In genomic region chr6:41274291-41274690, GRCh38 we compare ENCODE assay signal across 17 cellular contexts. TPM values are rescaled to one million over a fixed set of nuclear protein-coding genes. Genes with fewer than 3 reads are reported as not detected.
A peak's percentile ranks its signal among the peaks of the same experiment; 100 is the strongest.
DNase-seq lines count a peak whose midpoint lies in the region; ATAC-seq and TF ChIP-seq lines count a peak whose summit lies in the region.
"Had no signal": no experiment of that assay in that cellular context is flagged by ENCODE, and none has a peak within 500 bp of the region (broad histone marks: within the 10 kb centered on the region; RNA-seq: fewer than 3 reads in every experiment).

No MANE protein-coding gene starts in this region.

- H3F3A ChIP-seq in SK-N-SH (replicated peaks; ENCODE audit: insufficient read depth) = no peaks in the 10 kb centered on the region

- H3K27ac Mint-ChIP-seq in dendritic cell treated with granulocyte-macrophage colony-stimulating factor and Interleukin-4, amounts not matched to agents 40 ng/mL and 50 ng/mL, for 4 days = peak overlapping the region; percentile 35
- H3K27ac Mint-ChIP-seq: CD4-positive, alpha-beta T cell; GM23338 had no signal

- no peak overlapping the region for H3K4me3 ChIP-seq in mucosa of descending colon
- no peak overlapping the region for H3K4me3 ChIP-seq in heart right ventricle
- H3K4me3 ChIP-seq in SK-N-SH (ENCODE audit: low read depth in 2 of 2, low read length in 1 of 2) = no peak overlapping the region
- H3K4me3 ChIP-seq: BLaER1, GM12878, GM23338 had no signal

- intact Hi-C loops in dendritic cell treated with granulocyte-macrophage colony-stimulating factor and Interleukin-4, amounts not matched to agents 40 ng/mL and 50 ng/mL, for 4 days (cut with micrococcal nuclease) = no loop called here
- intact Hi-C loops in mucosa of descending colon (cut with DNase I, micrococcal nuclease) = no loop called here
- intact Hi-C loops in heart right ventricle (cut with DNase I) = no loop called here

- no peaks in the 10 kb centered on the region for H3K4me1 ChIP-seq in mucosa of descending colon (ENCODE audit: low read depth)
- H3K4me1 ChIP-seq in heart right ventricle = peaks cover 0 to 68% (median 0%) of the 10 kb centered on the region in 9 donors
- no peaks in the 10 kb centered on the region; a peak in 1 of 4 replicates for H3K4me1 ChIP-seq in SK-N-SH (ENCODE audit: control insufficient read depth in 1 of 2, insufficient read depth in 2 of 2, low read depth in 1 of 2, low read length in 1 of 2)

- H3K9me3 ChIP-seq in mucosa of descending colon (no peaks in the 10 kb centered on the region), heart right ventricle (no peaks in the 10 kb centered on the region), SK-N-SH (no peaks in the 10 kb centered on the region)
- H3K9me3 ChIP-seq: BLaER1 had no signal

- no peak for TF ChIP-seq CTCF in GM10266 (IDR thresholded peaks at IDR 0.05; ENCODE audit: control insufficient read depth, insufficient read depth, low read depth, missing control alignments)
- no peak for TF ChIP-seq CTCF in mucosa of descending colon (IDR thresholded peaks at IDR 0.05)
- TF ChIP-seq CTCF in heart right ventricle (IDR thresholded peaks at IDR 0.05) = no peak
- no peak for TF ChIP-seq CTCF in SK-N-SH (IDR thresholded peaks at IDR 0.05)

- POLR2A ChIA-PET in SK-N-SH (lab: Yijun Ruan, JAX) = interaction anchor here (0.5 kb wide), 1 partner anchor 14 kb away, joined by 3 read pairs; no protein-coding TSS in a partner anchor

- no peaks in the 10 kb centered on the region for H3K79me2 ChIP-seq in SK-N-SH (ENCODE audit: insufficient read depth)

- ATAC-seq in mucosa of descending colon = peak; percentile 27
- ATAC-seq in heart right ventricle = no peak
- ATAC-seq in GM21367 (IDR thresholded peaks at IDR 0.05; ENCODE audit: unreplicated experiment) = no peak
- ATAC-seq: GM12878 had no signal

- TF ChIP-seq EP300 in SK-N-SH (IDR thresholded peaks at IDR 0.05; ENCODE audit: borderline replicate concordance in 1 of 2, low read depth in 1 of 2, low read length in 1 of 2) = no peak

- 92 to 94% methylated on average over 3 of the region's 3 CpGs for WGBS in heart right ventricle, 2 donors
- WGBS in SK-N-SH (ENCODE audit: low lambda C conversion rate) = 51% methylated on average over 3 of the region's 3 CpGs

- no peaks in the 10 kb centered on the region for H3K9me3 Mint-ChIP-seq in dendritic cell treated with granulocyte-macrophage colony-stimulating factor and Interleukin-4, amounts not matched to agents 40 ng/mL and 50 ng/mL, for 4 days
- H3K9me3 Mint-ChIP-seq: CD4-positive, alpha-beta T cell had no signal

- CTCF ChIA-PET in SK-N-SH (lab: Yijun Ruan, JAX) = interaction anchor here (0.6 to 1.7 kb wide), 3 partner anchors 33 to 1381 kb away, joined by 3 to 4 read pairs (median 3); no protein-coding TSS in a partner anchor

- H3K9me2 ChIP-seq in SK-N-SH = no peaks in the 10 kb centered on the region

- H3K4me1 Mint-ChIP-seq in dendritic cell treated with granulocyte-macrophage colony-stimulating factor and Interleukin-4, amounts not matched to agents 40 ng/mL and 50 ng/mL, for 4 days (ENCODE audit: low read depth) = peaks cover 83% of the 10 kb centered on the region

- H3K36me3 ChIP-seq in mucosa of descending colon (ENCODE audit: low read depth) = no peaks in the 10 kb centered on the region
- H3K36me3 ChIP-seq in heart right ventricle = no peaks in the 10 kb centered on the region
- H3K36me3 ChIP-seq in SK-N-SH (replicated peaks in 1 of 2; ENCODE audit: control insufficient read depth in 1 of 2, insufficient read depth in 2 of 2, low read length in 1 of 2) = no peaks in the 10 kb centered on the region
- H3K36me3 ChIP-seq: BLaER1 had no signal

- H3K9ac ChIP-seq in SK-N-SH = no peak overlapping the region
- H3K9ac ChIP-seq: BLaER1 had no signal

- no peak overlapping the region for H3K4me2 ChIP-seq in SK-N-SH
- H3K4me2 ChIP-seq: BLaER1, GM23338 had no signal

- no peak overlapping the region for H3K4me3 Mint-ChIP-seq in dendritic cell treated with granulocyte-macrophage colony-stimulating factor and Interleukin-4, amounts not matched to agents 40 ng/mL and 50 ng/mL, for 4 days
- H3K4me3 Mint-ChIP-seq: CD4-positive, alpha-beta T cell; GM23338 had no signal

- H3K27me3 Mint-ChIP-seq in dendritic cell treated with granulocyte-macrophage colony-stimulating factor and Interleukin-4, amounts not matched to agents 40 ng/mL and 50 ng/mL, for 4 days = peaks cover 2% of the 10 kb centered on the region
- H3K27me3 Mint-ChIP-seq: CD4-positive, alpha-beta T cell had no signal

- DNase-seq in GM10266 (ENCODE audit: extremely low spot score) (peak; percentile 0), mucosa of descending colon (no peak), heart right ventricle (no peak), SW 1271 (lab: John Stamatoyannopoulos, UW) (no peak), SK-N-SH (no peak)
- DNase-seq: Calu3; CD4-positive, alpha-beta T cell; DMS 273 treated with DMSO at 0.1 percent for 48 hours had no signal

- H3K27me3 ChIP-seq in heart right ventricle = peaks cover 0 to 25% (median 3%) of the 10 kb centered on the region in 7 donors
- H3K27me3 ChIP-seq in SK-N-SH (ENCODE audit: insufficient read depth) = peaks cover 5% of the 10 kb centered on the region; the same call in 1 of the 2 replicates
- H3K27me3 ChIP-seq: BLaER1 had no signal

- H3K27ac ChIP-seq in heart right ventricle (peak overlapping the region in 1 of 10 donors; percentile 84), SK-N-SH (ENCODE audit: low read depth in 2 of 2, low read length in 1 of 2) (no peak overlapping the region)
- H3K27ac ChIP-seq: BLaER1 had no signal

- H3K36me3 Mint-ChIP-seq in dendritic cell treated with granulocyte-macrophage colony-stimulating factor and Interleukin-4, amounts not matched to agents 40 ng/mL and 50 ng/mL, for 4 days (ENCODE audit: low read depth) = no peaks in the 10 kb centered on the region

- no peaks in the 10 kb centered on the region for H4K20me1 ChIP-seq in SK-N-SH (ENCODE audit: insufficient read depth)
- H4K20me1 ChIP-seq: BLaER1 had no signal

- no peak overlapping the region for H2AFZ ChIP-seq in SK-N-SH (ENCODE audit: low read depth)
- H2AFZ ChIP-seq: GM23338 had no signal

- TF ChIP-seq RAD21 in SK-N-SH (IDR thresholded peaks at IDR 0.05; ENCODE audit: low read length) = no peak

TF ChIP-seq in SK-N-SH, 30 proteins besides CTCF, POLR2A, EP300 and RAD21 (continues in another document):
- no peak for TF ChIP-seq USF2 (IDR thresholded peaks at IDR 0.05; ENCODE audit: borderline replicate concordance, low read depth, low read length)
- TF ChIP-seq YY1 (IDR thresholded peaks at IDR 0.05; ENCODE audit: low read depth) = no peak
- no peak for TF ChIP-seq IRF3 (IDR thresholded peaks at IDR 0.05; ENCODE audit: low read depth, low read length)
- no peak for TF ChIP-seq RFX5 (IDR thresholded peaks at IDR 0.05; ENCODE audit: low read length)
- no peak for TF ChIP-seq NFIC (IDR thresholded peaks at IDR 0.05; ENCODE audit: borderline replicate concordance)
- no peak for TF ChIP-seq ELF1 (IDR thresholded peaks at IDR 0.05)
- no peak for TF ChIP-seq GABPA (IDR thresholded peaks at IDR 0.05; ENCODE audit: low read depth)
- no peak for TF ChIP-seq FOSL2 (IDR thresholded peaks at IDR 0.05; ENCODE audit: borderline replicate concordance, low read depth)
- TF ChIP-seq CHD2 (IDR thresholded peaks at IDR 0.05; ENCODE audit: low read length, partially characterized antibody) = no peak

RNA-seq across cellular contexts. Expression of gene TREM1, which starts 12.2 kb away (rescaled TPM):
- total RNA-seq in mucosa of descending colon (1 to 10 TPM in 2 of 3 donors, not detected in 1; 1.2 to 2.0 TPM), heart right ventricle (1 to 10 TPM in 4 of 10 donors, under 1 TPM in 6; 0.35 to 6.0 (median 0.99) TPM)
- polyA plus RNA-seq in heart right ventricle (10 to 100 TPM in 1 of 2 donors, not detected in 1; 12.4 TPM), SK-N-SH (2012; rRNA removed) (not detected in 2 replicates)
- not detected in 2 replicates for polyA plus RNA-seq in SK-N-SH (2012; cell fraction: cytosol; rRNA removed)
- polyA plus RNA-seq in SK-N-SH (2012; cell fraction: nucleus; rRNA removed) = not detected in 2 replicates
- total RNA-seq: A673, Daoy, GM23338, H7, HT1080 had no signal
- polyA plus RNA-seq: GM23338 had no signal

RNA-seq across cellular contexts. Expression of gene TREML4, which starts 46.1 kb away (rescaled TPM):
- total RNA-seq in mucosa of descending colon (not detected), heart right ventricle (not detected)
- polyA plus RNA-seq in heart right ventricle (under 1 TPM in 1 of 2 donors, not detected in 1; 0.04 TPM), SK-N-SH (2012; rRNA removed) (not detected in 2 replicates)
- polyA plus RNA-seq in SK-N-SH (2012; cell fraction: cytosol; rRNA removed) = not detected in 2 replicates
- polyA plus RNA-seq in SK-N-SH (2012; cell fraction: nucleus; rRNA removed) = not detected in 2 replicates
- total RNA-seq: A673; Calu3; CD4-positive, alpha-beta T cell; Daoy; GM12878; GM23338; H7; HT1080 had no signal
- polyA plus RNA-seq: GM12878, GM23338 had no signal
